In genomic region chr16:15827299-15827698, GRCh38 we compare ENCODE assay signal across 22 cellular contexts. TPM values are rescaled to one million over a fixed set of nuclear protein-coding genes. Genes with fewer than 3 reads are reported as not detected.
A peak's percentile ranks its signal among the peaks of the same experiment; 100 is the strongest.
DNase-seq lines count a peak whose midpoint lies in the region; ATAC-seq and TF ChIP-seq lines count a peak whose summit lies in the region.
"Had no signal": no experiment of that assay in that cellular context is flagged by ENCODE, and none has a peak within 500 bp of the region (broad histone marks: within the 10 kb centered on the region; RNA-seq: fewer than 3 reads in every experiment).

No MANE protein-coding gene starts in this region.

- no peak for TF ChIP-seq CTCF in HEK293 (tag by site-specific recombination; IDR thresholded peaks at IDR 0.05)
- TF ChIP-seq CTCF in esophagus squamous epithelium (IDR thresholded peaks at IDR 0.05), result no peak
- no peak for TF ChIP-seq CTCF in sigmoid colon (IDR thresholded peaks at IDR 0.05)
- no peak for TF ChIP-seq CTCF in upper lobe of right lung (IDR thresholded peaks at IDR 0.05)

- DNase-seq in esophagus squamous epithelium (lab: John Stamatoyannopoulos, UW) (no peak), sigmoid colon (peak; percentile 62), upper lobe of right lung (peak; percentile 31), mesenteric fat pad (ENCODE audit: low spot score) (no peak), HUDEP-2 (lab: John Stamatoyannopoulos, UW; ENCODE audit: unreplicated experiment in 76 of 76) (no peak), mucosa of gallbladder (ENCODE audit: low spot score) (no peak)
- DNase-seq: AML-193; C1 segment of cervical spinal cord; CD8-positive, alpha-beta T cell; NCI-H1105; NCI-H146; NCI-H2029; NCI-H2227 treated with DMSO at 0.1 percent for 48 hours; NCI-H524; NCI-H774; NK-92 treated with Interleukin-12 subunit alpha and Interleukin-12 subunit beta, amount 100 ng/mL, for 24 hours; SIG-M5 had no signal

- H3K9me3 ChIP-seq in HEK293 (ENCODE audit: control insufficient read depth, insufficient read depth, low read depth, low read length) (no peaks in the 10 kb centered on the region), esophagus squamous epithelium (no peaks in the 10 kb centered on the region), sigmoid colon (no peaks in the 10 kb centered on the region), upper lobe of right lung (no peaks in the 10 kb centered on the region)

- POLR2A ChIA-PET in HEK293 (lab: Yijun Ruan, JAX), result no interaction called here

- H3K27ac ChIP-seq in HEK293 (ENCODE audit: extremely low read depth, low read depth, low read length), result no peak overlapping the region
- peak overlapping the region; percentile 1 to 80 (median 73) for H3K27ac ChIP-seq in esophagus squamous epithelium
- peak overlapping the region; percentile 85 to 98 (median 96) for H3K27ac ChIP-seq in sigmoid colon
- no peak overlapping the region for H3K27ac ChIP-seq in upper lobe of right lung

- H3K27me3 ChIP-seq in esophagus squamous epithelium, result no peaks in the 10 kb centered on the region
- no peaks in the 10 kb centered on the region for H3K27me3 ChIP-seq in sigmoid colon
- no peaks in the 10 kb centered on the region for H3K27me3 ChIP-seq in upper lobe of right lung

- no peak overlapping the region for H3K4me3 ChIP-seq in HEK293 (ENCODE audit: low read depth, low read length)
- H3K4me3 ChIP-seq in esophagus squamous epithelium, result no peak overlapping the region
- peak overlapping the region in 2 of 4 donors; percentile 14 to 15 for H3K4me3 ChIP-seq in sigmoid colon
- no peak overlapping the region for H3K4me3 ChIP-seq in upper lobe of right lung

- no peak for TF ChIP-seq EP300 in sigmoid colon (IDR thresholded peaks at IDR 0.05)

- 85 to 86% methylated on average over 7 of the region's 7 CpGs for WGBS in esophagus squamous epithelium, 2 donors
- WGBS in sigmoid colon, 2 donors, result 86 to 96% methylated on average over 7 of the region's 7 CpGs

- no peaks in the 10 kb centered on the region for H3K4me1 ChIP-seq in HEK293 (ENCODE audit: control insufficient read depth, insufficient read depth, low read length)
- peaks cover 0 to 24% (median 12%) of the 10 kb centered on the region in 3 donors for H3K4me1 ChIP-seq in esophagus squamous epithelium
- peaks cover 0 to 100% (median 98%) of the 10 kb centered on the region in 4 donors for H3K4me1 ChIP-seq in sigmoid colon
- H3K4me1 ChIP-seq in upper lobe of right lung, result peaks cover 2% of the 10 kb centered on the region

- no peaks in the 10 kb centered on the region for H3K36me3 ChIP-seq in HEK293 (ENCODE audit: control insufficient read depth in 2 of 2, insufficient read depth in 1 of 2, low read length in 2 of 2)
- no peaks in the 10 kb centered on the region for H3K36me3 ChIP-seq in esophagus squamous epithelium
- H3K36me3 ChIP-seq in sigmoid colon, result peaks cover 19 to 92% (median 40%) of the 10 kb centered on the region in 4 donors
- no peaks in the 10 kb centered on the region for H3K36me3 ChIP-seq in upper lobe of right lung

- CTCF ChIA-PET in HEK293 (lab: Yijun Ruan, JAX), result no interaction called here

- intact Hi-C loops in esophagus squamous epithelium (cut with DNase I) (no loop called here), sigmoid colon (cut with DNase I) (no loop called here), upper lobe of right lung (cut with DNase I) (no loop called here)

- TF ChIP-seq POLR2A in esophagus squamous epithelium (IDR thresholded peaks at IDR 0.05), result no peak
- TF ChIP-seq POLR2A in sigmoid colon (IDR thresholded peaks at IDR 0.05), result no peak

- no peak for ATAC-seq in upper lobe of right lung
- ATAC-seq: CD8-positive, alpha-beta T cell; HCT116; Panc1 had no signal

TF ChIP-seq in HEK293, 187 proteins besides CTCF, POLR2A, EP300 and RAD21:
- peak; percentile 90 for TF ChIP-seq ZNF133 (tag by site-specific recombination; IDR thresholded peaks at IDR 0.05)
- no peak for TF ChIP-seq MYNN (tag by site-specific recombination; IDR thresholded peaks at IDR 0.05; ENCODE audit: borderline replicate concordance)

RNA-seq across cellular contexts. Expression of gene MYH11, which starts 29.5 kb away (rescaled TPM):
- total RNA-seq in esophagus squamous epithelium (1,000 to 10,000 TPM in 1 of 4 donors, 100 to 1,000 TPM in 3; 121 to 1,349 (median 217) TPM), sigmoid colon (over 10,000 TPM in 1 of 4 donors, 1,000 to 10,000 TPM in 3; 4,282 to 11,818 (median 7,071) TPM), upper lobe of right lung (106 TPM), mesenteric fat pad (53.5 TPM), mucosa of gallbladder (1,761 TPM)
- 100 to 1,000 TPM in 1 of 3 donors, 10 to 100 TPM in 1, 1 to 10 TPM in 1; 5.1 to 262 (median 31.8) TPM for polyA plus RNA-seq in sigmoid colon
- total RNA-seq: A172; CD8-positive, alpha-beta T cell; G401 had no signal

Comparison
In these comparisons a context has a peak if more than half of its experiments do, and no peak if none do; other contexts are left out.
1. H3K27ac ChIP-seq: peak in esophagus squamous epithelium (4 of 4) and sigmoid colon (4 of 4); none in HEK293 (single experiment) and upper lobe of right lung (single experiment).
2. DNase-seq: peak in sigmoid colon (single experiment) and upper lobe of right lung (single experiment); none in esophagus squamous epithelium (single experiment), mesenteric fat pad (single experiment), HUDEP-2 (0 of 76) and mucosa of gallbladder (single experiment).